In genomic region chr11:36127550-36127949, GRCh38 we compare ENCODE assay signal across 27 cellular contexts.
"Had no signal": no experiment of that assay in that cellular context is flagged by ENCODE, and none has a peak within 500 bp of the region (broad histone marks: within the 10 kb centered on the region; RNA-seq: fewer than 3 reads in every experiment).

No MANE protein-coding gene starts in this region.

- H3K4me3 Mint-ChIP-seq: mesothelial cell of epicardium; naive B cell; natural killer cell; stimulated activated naive B cell treated with anti-CD40 and anti-IgM and Interleukin-4, amounts not matched to agents 10 μg/mL and 1 μg/mL and 100 μg/mL, for 72 hours had no signal

- ATAC-seq: natural killer cell; pancreas; right cardiac atrium; sciatic nerve; stimulated activated naive B cell treated with anti-CD40 and anti-IgM and Interleukin-4, amounts not matched to agents 10 μg/mL and 1 μg/mL and 100 μg/mL, for 72 hours; stimulated activated naive CD8-positive, alpha-beta T cell treated with anti-CD3 and anti-CD28 coated beads, Interleukin-15, Interleukin-2, amounts not matched to agents 100 U/mL and 50 U/mL, for 24 hours had no signal

- H3K27ac ChIP-seq: left ventricle myocardium inferior, pancreas, prostate gland, skin epidermis, stomach, testis, thyroid gland, transverse colon, upper lobe of left lung, vagina had no signal

- H3K36me3 Mint-ChIP-seq: naive B cell; natural killer cell; stimulated activated naive B cell treated with anti-CD40 and anti-IgM and Interleukin-4, amounts not matched to agents 10 μg/mL and 1 μg/mL and 100 μg/mL, for 72 hours had no signal

- H3K4me1 ChIP-seq: pancreas, prostate gland, thyroid gland, transverse colon, upper lobe of left lung had no signal

- H3K27me3 ChIP-seq: pancreas, stomach, testis, thyroid gland, transverse colon, upper lobe of left lung, vagina had no signal

- DNase-seq: islet precursor cell; left ventricle myocardium inferior; mesendoderm; naive B cell; natural killer cell; nucleus accumbens; pancreas; posterior cingulate gyrus; retina; right cardiac atrium; stimulated activated CD4-positive, alpha-beta T cell treated with anti-CD3 and anti-CD28 coated beads, Interleukin-12 subunit alpha, Interleukin-12 subunit beta, amount 100 ng/mL, for 4 hours; stimulated activated CD4-positive, alpha-beta T cell treated with anti-CD3 and anti-CD28 coated beads, Interleukin-15, amount 100 ng/mL, for 24 hours; stimulated activated CD4-positive, alpha-beta T cell treated with anti-CD3 and anti-CD28 coated beads, Interleukin-2, amount 100 ng/mL, for 24 hours; stimulated activated CD4-positive, alpha-beta T cell treated with anti-CD3 and anti-CD28 coated beads, Interleukin-4, amount 100 ng/mL, for 1 hour; stimulated activated naive B cell treated with anti-CD40 and anti-IgM and Interleukin-4, amounts not matched to agents 10 μg/mL and 1 μg/mL and 100 μg/mL, for 72 hours; stimulated activated naive CD8-positive, alpha-beta T cell treated with anti-CD3 and anti-CD28 coated beads, Interleukin-15, Interleukin-2, amounts not matched to agents 100 U/mL and 50 U/mL, for 24 hours; stomach; testis; thyroid gland; transverse colon; upper lobe of left lung had no signal

- H3K9me3 Mint-ChIP-seq: mesothelial cell of epicardium; naive B cell; natural killer cell; stimulated activated naive B cell treated with anti-CD40 and anti-IgM and Interleukin-4, amounts not matched to agents 10 μg/mL and 1 μg/mL and 100 μg/mL, for 72 hours had no signal

- H3K36me3 ChIP-seq: left ventricle myocardium inferior, pancreas, prostate gland, stomach, thyroid gland, transverse colon, upper lobe of left lung, vagina had no signal

- H3K4me3 ChIP-seq: left ventricle myocardium inferior, lung, pancreas, prostate gland, skin epidermis, stomach, testis, thyroid gland, transverse colon, upper lobe of left lung, vagina had no signal

- FAIRE-seq: pancreas had no signal

- H3K9me3 ChIP-seq: left ventricle myocardium inferior, pancreas, prostate gland, stomach, testis, thyroid gland, transverse colon, upper lobe of left lung, vagina had no signal

- H3K4me1 Mint-ChIP-seq: natural killer cell had no signal

- H3K27ac Mint-ChIP-seq: mesothelial cell of epicardium; naive B cell; natural killer cell; stimulated activated naive B cell treated with anti-CD40 and anti-IgM and Interleukin-4, amounts not matched to agents 10 μg/mL and 1 μg/mL and 100 μg/mL, for 72 hours had no signal
